35 cellular contexts compared by ENCODE assay signal in the genomic region with DNA sequence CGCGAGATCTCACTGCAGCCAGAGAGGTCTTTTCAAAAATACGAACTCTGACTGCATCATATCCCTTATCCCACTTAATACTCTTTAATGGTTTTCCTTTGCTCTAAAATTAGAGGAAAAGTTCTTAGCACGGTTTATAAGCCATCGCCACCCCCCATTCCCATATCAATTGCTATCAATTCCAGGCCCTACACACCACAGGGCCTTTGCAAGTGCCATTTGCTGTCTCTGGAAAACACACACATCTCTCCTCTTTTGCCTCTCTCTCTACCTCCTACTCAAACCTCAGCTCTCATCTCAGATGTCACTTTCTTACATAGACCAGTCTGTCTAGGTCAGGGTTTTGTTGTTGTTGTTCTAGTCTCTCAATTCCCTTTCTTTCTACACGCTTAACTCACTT. TPM values are rescaled to one million over a fixed set of nuclear protein-coding genes. Genes with fewer than 3 reads are reported as not detected.
"Had no signal": no experiment of that assay in that cellular context is flagged by ENCODE, and none has a peak within 500 bp of the region (broad histone marks: within the 10 kb centered on the region; RNA-seq: fewer than 3 reads in every experiment).

No MANE protein-coding gene starts in this region.

- H3K27ac Mint-ChIP-seq: activated CD4-positive, alpha-beta T cell treated with anti-CD3 and anti-CD28 coated beads for 36 hours; activated CD4-positive, alpha-beta T cell treated with anti-CD3 and anti-CD28 coated beads, Interleukin-2, amount 10 ng/mL, durations not matched to agents 7 days and 5 days; activated CD8-positive, alpha-beta T cell treated with anti-CD3 and anti-CD28 coated beads, Interleukin-2, amount 10 ng/mL, durations not matched to agents 7 days and 5 days; activated naive CD4-positive, alpha-beta T cell treated with anti-CD3 and anti-CD28 coated beads for 36 hours; activated naive CD4-positive, alpha-beta T cell treated with anti-CD3 and anti-CD28 coated beads, Interleukin-2, amount 50 U/mL, for 72 hours; activated T-cell treated with anti-CD3 and anti-CD28 coated beads, Interleukin-2, amount 50 U/mL, for 24 hours; activated T-helper 1 cell treated with anti-CD3 and anti-CD28 coated beads, Interleukin-12 subunit alpha, Interleukin-12 subunit beta, Interleukin-2, Interleukin-4 antibody, amounts not matched to agents 30 ng/mL and 10 ng/mL and 1 ng/mL, durations not matched to agents 14 hours and 24 hours and 36 hours; IgD-negative memory B cell; T-helper 2 cell treated with Interferon-gamma antibody and Interleukin-4, amounts not matched to agents 5 μg/mL and 100 μg/mL, for 36 hours had no signal

- H3K4me3 ChIP-seq: adrenal gland, MG63, PC-9 had no signal

- H3K9me3 ChIP-seq: adrenal gland, MG63 had no signal

- DNase-seq: activated CD4-positive, alpha-beta T cell treated with anti-CD3 and anti-CD28 coated beads for 36 hours; activated CD4-positive, alpha-beta T cell treated with anti-CD3 and anti-CD28 coated beads, Interleukin-2, amount 10 ng/mL, durations not matched to agents 7 days and 5 days; activated CD4-positive, alpha-beta T cell treated with anti-CD3 and anti-CD28 coated beads, Interleukin-2, amount 50 U/mL, for 48 hours; activated CD8-positive, alpha-beta T cell treated with anti-CD3 and anti-CD28 coated beads, Interleukin-2, amount 10 ng/mL, durations not matched to agents 7 days and 5 days; activated gamma-delta T cell treated with Interleukin-2 at 50 U/mL for 16 hours; activated naive CD4-positive, alpha-beta T cell treated with anti-CD3 and anti-CD28 coated beads for 36 hours; activated T-cell treated with anti-CD3 and anti-CD28 coated beads, Interleukin-2, amount 50 U/mL, for 24 hours; adrenal gland; caudate nucleus; Kasumi-1; KG1; MG63; NCI-H1092; NCI-H1436 treated with DMSO at 0.1 percent for 48 hours; NCI-H187; NCI-H2029 treated with DMSO at 0.1 percent for 48 hours; NCI-H2107; NCI-H2171; NCI-H510A; NCI-H526; NCI-H748 treated with DMSO at 0.1 percent for 48 hours; NK-92 treated with Interleukin-12 subunit alpha and Interleukin-12 subunit beta, amount 100 ng/mL, for 24 hours; PC-9; Right ventricle myocardium superior; SW 1271 had no signal

- H3K9me3 Mint-ChIP-seq: activated T-cell treated with anti-CD3 and anti-CD28 coated beads, Interleukin-2, amount 50 U/mL, for 24 hours; activated T-helper 1 cell treated with anti-CD3 and anti-CD28 coated beads, Interleukin-12 subunit alpha, Interleukin-12 subunit beta, Interleukin-2, Interleukin-4 antibody, amounts not matched to agents 30 ng/mL and 10 ng/mL and 1 ng/mL, durations not matched to agents 14 hours and 24 hours and 36 hours; T-helper 2 cell treated with Interferon-gamma antibody and Interleukin-4, amounts not matched to agents 5 μg/mL and 100 μg/mL, for 36 hours had no signal

- H3K4me1 ChIP-seq: adrenal gland had no signal

- H2AFZ ChIP-seq: PC-9 had no signal

- H3K27me3 ChIP-seq: adrenal gland, MG63 had no signal

- ATAC-seq: activated CD4-positive, alpha-beta T cell treated with anti-CD3 and anti-CD28 coated beads for 36 hours; activated CD4-positive, CD25-positive, alpha-beta regulatory T cell treated with anti-CD3 and anti-CD28 coated beads, Interleukin-2, amount 50 U/mL, for 24 hours; activated CD8-positive, alpha-beta T cell treated with anti-CD3 and anti-CD28 coated beads, Interleukin-2, amount 10 ng/mL, durations not matched to agents 7 days and 5 days; activated naive CD4-positive, alpha-beta T cell treated with anti-CD3 and anti-CD28 coated beads, Interleukin-2, amount 50 U/mL, for 72 hours had no signal

- H3K4me2 ChIP-seq: PC-9 had no signal

- H3K36me3 Mint-ChIP-seq: activated naive CD4-positive, alpha-beta T cell treated with anti-CD3 and anti-CD28 coated beads, Interleukin-2, amount 50 U/mL, for 72 hours had no signal

- FAIRE-seq: astrocyte, bronchial epithelial cell, TTC549 had no signal

- H3K36me3 ChIP-seq: adrenal gland, MG63 had no signal

- H3K4me3 Mint-ChIP-seq: activated CD4-positive, alpha-beta T cell treated with anti-CD3 and anti-CD28 coated beads for 36 hours; activated CD4-positive, alpha-beta T cell treated with anti-CD3 and anti-CD28 coated beads, Interleukin-2, amount 10 ng/mL, durations not matched to agents 7 days and 5 days; activated CD8-positive, alpha-beta T cell treated with anti-CD3 and anti-CD28 coated beads, Interleukin-2, amount 10 ng/mL, durations not matched to agents 7 days and 5 days; activated naive CD4-positive, alpha-beta T cell treated with anti-CD3 and anti-CD28 coated beads for 36 hours; activated T-cell treated with anti-CD3 and anti-CD28 coated beads, Interleukin-2, amount 50 U/mL, for 24 hours; activated T-helper 1 cell treated with anti-CD3 and anti-CD28 coated beads, Interleukin-12 subunit alpha, Interleukin-12 subunit beta, Interleukin-2, Interleukin-4 antibody, amounts not matched to agents 30 ng/mL and 10 ng/mL and 1 ng/mL, durations not matched to agents 14 hours and 24 hours and 36 hours; brain; IgD-negative memory B cell; T-helper 2 cell treated with Interferon-gamma antibody and Interleukin-4, amounts not matched to agents 5 μg/mL and 100 μg/mL, for 36 hours had no signal

- H3K27ac ChIP-seq: adrenal gland, PC-9 had no signal

- H3K27me3 Mint-ChIP-seq: activated CD4-positive, alpha-beta T cell treated with anti-CD3 and anti-CD28 coated beads for 36 hours had no signal

RNA-seq across cellular contexts. Expression of a gene that starts 9.8 kb away (rescaled TPM):
- total RNA-seq: OCI-LY7 had no signal
